Comparison of ENCODE assay signal across 8 cellular contexts in genomic region chr20:10501377-10501776, GRCh38.
DNase-seq lines count a peak whose midpoint lies in the region; ATAC-seq and TF ChIP-seq lines count a peak whose summit lies in the region.

No MANE protein-coding gene starts in this region.

- H3K27ac Mint-ChIP-seq in activated T-helper 1 cell treated with anti-CD3 and anti-CD28 coated beads, Interleukin-12 subunit alpha, Interleukin-12 subunit beta, Interleukin-2, Interleukin-4 antibody, amounts not matched to agents 30 ng/mL and 10 ng/mL and 1 ng/mL, durations not matched to agents 14 hours and 24 hours and 36 hours: peak overlapping the region; percentile 62

- 68% methylated on average over 3 of the region's 3 CpGs for WGBS in right cardiac atrium
- 72 to 80% methylated on average over 3 of the region's 3 CpGs for WGBS in heart right ventricle, 2 donors
- WGBS in GM23248 (ENCODE audit: low coverage in 1 of 2, low lambda C conversion rate in 2 of 2, missing lambda C conversion rate in 2 of 2), 2 experiments: 83 to 85% methylated on average over 3 of the region's 3 CpGs

- peaks cover 50% of the 10 kb centered on the region for H3K4me1 Mint-ChIP-seq in activated T-helper 1 cell treated with anti-CD3 and anti-CD28 coated beads, Interleukin-12 subunit alpha, Interleukin-12 subunit beta, Interleukin-2, Interleukin-4 antibody, amounts not matched to agents 30 ng/mL and 10 ng/mL and 1 ng/mL, durations not matched to agents 14 hours and 24 hours and 36 hours (ENCODE audit: low read depth)

- H3K9ac ChIP-seq in GM23248: no peak overlapping the region

- H3K4me1 ChIP-seq in right cardiac atrium (ENCODE audit: control insufficient read depth, insufficient read depth, low read length): no peaks in the 10 kb centered on the region
- H3K4me1 ChIP-seq in heart right ventricle: peaks cover 0 to 39% (median 13%) of the 10 kb centered on the region in 9 donors
- H3K4me1 ChIP-seq in left lung: peaks cover 13 to 40% of the 10 kb centered on the region in 2 donors
- no peaks in the 10 kb centered on the region for H3K4me1 ChIP-seq in GM23248 (ENCODE audit: insufficient read depth)

- no peaks in the 10 kb centered on the region for H3K9me2 ChIP-seq in GM23248 (ENCODE audit: insufficient read depth)

- H3F3A ChIP-seq in GM23248 (ENCODE audit: insufficient read depth): no peaks in the 10 kb centered on the region

- no peaks in the 10 kb centered on the region for H3K9me3 Mint-ChIP-seq in activated T-helper 1 cell treated with anti-CD3 and anti-CD28 coated beads, Interleukin-12 subunit alpha, Interleukin-12 subunit beta, Interleukin-2, Interleukin-4 antibody, amounts not matched to agents 30 ng/mL and 10 ng/mL and 1 ng/mL, durations not matched to agents 14 hours and 24 hours and 36 hours

- no peak overlapping the region for H3K27ac ChIP-seq in right cardiac atrium (ENCODE audit: low read length)
- H3K27ac ChIP-seq in heart right ventricle: peak overlapping the region in 1 of 10 donors; percentile 82
- H3K27ac ChIP-seq in left lung: peak overlapping the region in 1 of 2 donors; percentile 77
- no peak overlapping the region for H3K27ac ChIP-seq in GM23248

- H2AFZ ChIP-seq in GM23248: no peak overlapping the region

- H3K9me3 ChIP-seq in right cardiac atrium (ENCODE audit: control insufficient read depth, low read length) (no peaks in the 10 kb centered on the region), heart right ventricle (no peaks in the 10 kb centered on the region), left lung (no peaks in the 10 kb centered on the region), GM23248 (ENCODE audit: low read depth) (no peaks in the 10 kb centered on the region)

- in situ Hi-C loops in GM23248 (cut with MboI): no loop called here

- no peak overlapping the region for H3K4me2 ChIP-seq in GM23248 (ENCODE audit: unreplicated experiment)

- ATAC-seq in right cardiac atrium (peak in 1 of 2 donors; percentile 22), heart right ventricle (no peak), left lung (peak; percentile 39), GM21619 (IDR thresholded peaks at IDR 0.05; ENCODE audit: unreplicated experiment) (no peak)

- H3K27me3 Mint-ChIP-seq in activated T-helper 1 cell treated with anti-CD3 and anti-CD28 coated beads, Interleukin-12 subunit alpha, Interleukin-12 subunit beta, Interleukin-2, Interleukin-4 antibody, amounts not matched to agents 30 ng/mL and 10 ng/mL and 1 ng/mL, durations not matched to agents 14 hours and 24 hours and 36 hours (ENCODE audit: insufficient read depth): no peaks in the 10 kb centered on the region

- H3K36me3 ChIP-seq in heart right ventricle (no peaks in the 10 kb centered on the region), left lung (no peaks in the 10 kb centered on the region), GM23248 (ENCODE audit: low read depth) (no peaks in the 10 kb centered on the region)

- DNase-seq in right cardiac atrium (no peak), heart right ventricle (no peak), left lung (peak; percentile 63 to 71), NCI-H2029 (lab: John Stamatoyannopoulos, UW) (no peak), germinal center (ENCODE audit: low spot score) (no peak), GM23248 (no peak)
- DNase-seq in activated T-helper 1 cell treated with anti-CD3 and anti-CD28 coated beads, Interleukin-12 subunit alpha, Interleukin-12 subunit beta, Interleukin-2, Interleukin-4 antibody, amounts not matched to agents 30 ng/mL and 10 ng/mL and 1 ng/mL, durations not matched to agents 14 hours and 24 hours and 36 hours (ENCODE audit: low spot score): peak; percentile 9

- peak overlapping the region; percentile 81 for H3K4me3 Mint-ChIP-seq in activated T-helper 1 cell treated with anti-CD3 and anti-CD28 coated beads, Interleukin-12 subunit alpha, Interleukin-12 subunit beta, Interleukin-2, Interleukin-4 antibody, amounts not matched to agents 30 ng/mL and 10 ng/mL and 1 ng/mL, durations not matched to agents 14 hours and 24 hours and 36 hours

- H4K20me1 ChIP-seq in GM23248 (ENCODE audit: insufficient read depth): no peaks in the 10 kb centered on the region

- peak overlapping the region; percentile 20 for H3K4me3 ChIP-seq in right cardiac atrium (ENCODE audit: low read length)
- peak overlapping the region in 3 of 10 donors; percentile 12 to 38 (median 17) for H3K4me3 ChIP-seq in heart right ventricle
- no peak overlapping the region for H3K4me3 ChIP-seq in left lung
- no peak overlapping the region for H3K4me3 ChIP-seq in GM23248

- H3K27me3 ChIP-seq in right cardiac atrium (ENCODE audit: control insufficient read depth, insufficient read depth) (no peaks in the 10 kb centered on the region), heart right ventricle (no peaks in the 10 kb centered on the region), left lung (no peaks in the 10 kb centered on the region), GM23248 (replicated peaks; ENCODE audit: insufficient read depth) (no peaks in the 10 kb centered on the region)

- no peaks in the 10 kb centered on the region; the same call in 1 of the 2 replicates for H3K79me2 ChIP-seq in GM23248 (ENCODE audit: insufficient read depth)

- H3K36me3 Mint-ChIP-seq in activated T-helper 1 cell treated with anti-CD3 and anti-CD28 coated beads, Interleukin-12 subunit alpha, Interleukin-12 subunit beta, Interleukin-2, Interleukin-4 antibody, amounts not matched to agents 30 ng/mL and 10 ng/mL and 1 ng/mL, durations not matched to agents 14 hours and 24 hours and 36 hours (ENCODE audit: low read depth): no peaks in the 10 kb centered on the region

- intact Hi-C loops in right cardiac atrium (cut with DNase I) (no loop called here), heart right ventricle (cut with DNase I) (no loop called here), left lung (cut with DNase I) (no loop called here)
- intact Hi-C loops in activated T-helper 1 cell treated with anti-CD3 and anti-CD28 coated beads, Interleukin-12 subunit alpha, Interleukin-12 subunit beta, Interleukin-2, Interleukin-4 antibody, amounts not matched to agents 30 ng/mL and 10 ng/mL and 1 ng/mL, durations not matched to agents 14 hours and 24 hours and 36 hours (cut with micrococcal nuclease): loop anchor here (1.0 kb wide), 1 partner anchor 10 kb away; no protein-coding TSS in a partner anchor

- no peak for TF ChIP-seq CTCF in heart right ventricle (IDR thresholded peaks at IDR 0.05)
- no peak for TF ChIP-seq CTCF in left lung (IDR thresholded peaks at IDR 0.05)

Comparison
In these comparisons a context has a peak if more than half of its experiments do, and no peak if none do; other contexts are left out.
1. DNase-seq: peak in activated T-helper 1 cell treated with anti-CD3 and anti-CD28 coated beads, Interleukin-12 subunit alpha, Interleukin-12 subunit beta, Interleukin-2, Interleukin-4 antibody, amounts not matched to agents 30 ng/mL and 10 ng/mL and 1 ng/mL, durations not matched to agents 14 hours and 24 hours and 36 hours (single experiment) and left lung (2 of 2); none in right cardiac atrium (0 of 3), heart right ventricle (0 of 2), NCI-H2029 (single experiment), germinal center (single experiment) and GM23248 (single experiment).